ENCODE assay signal across 18 cellular contexts in genomic region chr1:174800951-174801350, GRCh38.
DNase-seq lines count a peak whose midpoint lies in the region; ATAC-seq, FAIRE-seq and TF ChIP-seq lines count a peak whose summit lies in the region.
"Had no signal": no experiment of that assay in that cellular context is flagged by ENCODE, and none has a peak within 500 bp of the region (broad histone marks: within the 10 kb centered on the region; RNA-seq: fewer than 3 reads in every experiment).

No MANE protein-coding gene starts in this region.

- TF ChIP-seq POLR2A in H1 (IDR thresholded peaks at IDR 0.05; ENCODE audit: control extremely low read depth in 1 of 2, low read depth in 2 of 2, low read length in 2 of 2) = no peak

- H4K20me1 ChIP-seq in H1 (replicated peaks in 1 of 2; ENCODE audit: control insufficient read depth in 1 of 2, insufficient read depth in 2 of 2, low read length in 2 of 2) = no peaks in the 10 kb centered on the region

- no peak for TF ChIP-seq EP300 in H1 (IDR thresholded peaks at IDR 0.05; ENCODE audit: borderline replicate concordance in 1 of 2, low read depth in 2 of 2, low read length in 2 of 2)

- H2BK5ac ChIP-seq in H1 (ENCODE audit: low read depth, low read length) = no peak overlapping the region

- no peak overlapping the region for H2BK20ac ChIP-seq in H1 (ENCODE audit: low read length)

- no peak overlapping the region for H3K4ac ChIP-seq in H1 (replicated peaks; ENCODE audit: insufficient read length, low read depth, low read length)

- H3K9me3 ChIP-seq in H1 (ENCODE audit: insufficient read depth in 2 of 2, low read depth in 1 of 2, low read length in 1 of 2) = no peaks in the 10 kb centered on the region
- H3K9me3 ChIP-seq: prostate gland had no signal

- H3K23ac ChIP-seq in H1 (ENCODE audit: insufficient read length) = no peak overlapping the region

- no peak overlapping the region for H3K18ac ChIP-seq in H1 (ENCODE audit: extremely low read depth, low read length)

- H2BK12ac ChIP-seq in H1 (ENCODE audit: low read depth, low read length) = no peak overlapping the region

- no peaks in the 10 kb centered on the region for H3K79me2 ChIP-seq in H1 (ENCODE audit: control insufficient read depth in 1 of 2, insufficient read depth in 2 of 2, low read length in 2 of 2)

- WGBS in H1 (ENCODE audit: extremely low coverage in 1 of 2, insufficient coverage in 1 of 2, insufficient read length in 1 of 2, insufficient replicate concordance in 2 of 2, low coverage in 1 of 2, low lambda C conversion rate in 2 of 2, missing lambda C conversion rate in 1 of 2), 2 experiments = 63% methylated on average over 1 of the region's 1 CpG; no CpG with 5 or more reads in 1 of the 2 experiments

- H3K36me3 Mint-ChIP-seq in activated T-helper 17 cell treated with anti-CD3 and anti-CD28 coated beads, Interleukin-2, amount 50 U/mL, for 72 hours (ENCODE audit: low read depth) = no peaks in the 10 kb centered on the region
- H3K36me3 Mint-ChIP-seq in endothelial cell (ENCODE audit: low read depth, unreplicated experiment) = no peaks in the 10 kb centered on the region
- H3K36me3 Mint-ChIP-seq: immature natural killer cell, type B pancreatic cell had no signal

- peak overlapping the region; percentile 97 to 99; a peak in 2 of 4 replicates for H3K4me2 ChIP-seq in H1 (ENCODE audit: insufficient read depth in 1 of 2, low read depth in 2 of 2, low read length in 2 of 2)

- peak overlapping the region in 1 of 4 experiments; percentile 59; a peak in 2 of 8 replicates for H3K4me3 ChIP-seq in H1 (ENCODE audit: extremely low read depth in 1 of 4, insufficient read depth in 2 of 4, low read depth in 3 of 4, low read length in 4 of 4)

- H3K9me3 Mint-ChIP-seq in activated T-helper 17 cell treated with anti-CD3 and anti-CD28 coated beads, Interleukin-2, amount 50 U/mL, for 72 hours = no peaks in the 10 kb centered on the region
- no peaks in the 10 kb centered on the region for H3K9me3 Mint-ChIP-seq in endothelial cell (ENCODE audit: unreplicated experiment)
- H3K9me3 Mint-ChIP-seq: activated T-helper 1 cell treated with anti-CD3 and anti-CD28 coated beads, Interleukin-12 subunit alpha, Interleukin-12 subunit beta, Interleukin-2, Interleukin-4 antibody, amounts not matched to agents 30 ng/mL and 10 ng/mL and 1 ng/mL, durations not matched to agents 14 hours and 24 hours and 36 hours; immature natural killer cell; type B pancreatic cell had no signal

- no peak overlapping the region for H3K4me3 Mint-ChIP-seq in activated T-helper 17 cell treated with anti-CD3 and anti-CD28 coated beads, Interleukin-2, amount 50 U/mL, for 72 hours
- H3K4me3 Mint-ChIP-seq in endothelial cell (ENCODE audit: unreplicated experiment) = no peak overlapping the region
- H3K4me3 Mint-ChIP-seq: activated T-helper 1 cell treated with anti-CD3 and anti-CD28 coated beads, Interleukin-12 subunit alpha, Interleukin-12 subunit beta, Interleukin-2, Interleukin-4 antibody, amounts not matched to agents 30 ng/mL and 10 ng/mL and 1 ng/mL, durations not matched to agents 14 hours and 24 hours and 36 hours; immature natural killer cell; T-helper 17 cell; type B pancreatic cell had no signal

- no peak overlapping the region for H2AFZ ChIP-seq in H1 (ENCODE audit: low read length)

- H2BK120ac ChIP-seq in H1 (replicated peaks; ENCODE audit: low read depth, low read length) = no peak overlapping the region

- DNase-seq in D721Med (ENCODE audit: insufficient read length, low spot score) = no peak
- peak; percentile 40 for DNase-seq in NCI-H69 (lab: John Stamatoyannopoulos, UW)
- no peak for DNase-seq in H1 (ENCODE audit: low read depth in 1 of 2, low spot score in 2 of 2)
- peak; percentile 53 for DNase-seq in pons (ENCODE audit: low spot score)
- no peak for DNase-seq in NCI-H128 (lab: John Stamatoyannopoulos, UW; ENCODE audit: unreplicated experiment)
- no peak for DNase-seq in amniotic stem cell (lab: John Stamatoyannopoulos, UW)
- no peak for DNase-seq in endothelial cell (ENCODE audit: low spot score)
- DNase-seq: AML-193; aorta; immature natural killer cell; NCI-H1105 treated with DMSO at 0.1 percent for 48 hours; NCI-H226; stimulated activated CD4-positive, alpha-beta T cell treated with anti-CD3 and anti-CD28 coated beads, Interleukin-1b, Interleukin-23, amount 100 ng/mL, for 48 hours; T-helper 17 cell had no signal

- no peak overlapping the region for H3K27ac Mint-ChIP-seq in activated T-helper 17 cell treated with anti-CD3 and anti-CD28 coated beads, Interleukin-2, amount 50 U/mL, for 72 hours
- H3K27ac Mint-ChIP-seq in endothelial cell (ENCODE audit: unreplicated experiment) = no peak overlapping the region
- H3K27ac Mint-ChIP-seq: activated T-helper 1 cell treated with anti-CD3 and anti-CD28 coated beads, Interleukin-12 subunit alpha, Interleukin-12 subunit beta, Interleukin-2, Interleukin-4 antibody, amounts not matched to agents 30 ng/mL and 10 ng/mL and 1 ng/mL, durations not matched to agents 14 hours and 24 hours and 36 hours; immature natural killer cell; T-helper 17 cell; type B pancreatic cell had no signal

- H3K27me3 ChIP-seq in H1 (replicated peaks in 1 of 4; ENCODE audit: control insufficient read depth in 3 of 4, extremely low read depth in 1 of 4, insufficient read depth in 3 of 4, low read length in 3 of 4) = no peaks in the 10 kb centered on the region

- no peak overlapping the region for H2AK5ac ChIP-seq in H1 (ENCODE audit: low read depth, low read length)

- no peak overlapping the region for H3K9ac ChIP-seq in H1 (replicated peaks in 1 of 4; ENCODE audit: extremely low read depth in 1 of 4, low read depth in 3 of 4, low read length in 3 of 4)

- CTCF ChIA-PET in H1 (lab: Charles Lee; ENCODE audit: partially characterized antibody) = interaction anchor here (1.0 to 1.9 kb wide), 2 partner anchors 26 to 30 kb away, joined by 3 to 6 read pairs; no protein-coding TSS in a partner anchor

- H3K79me1 ChIP-seq in H1 (ENCODE audit: low read depth, low read length) = no peaks in the 10 kb centered on the region

- no peak overlapping the region for H4K8ac ChIP-seq in H1 (ENCODE audit: extremely low read depth, insufficient read depth, low read length)

- H3K4me1 ChIP-seq in H1 (replicated peaks in 1 of 4; ENCODE audit: control insufficient read depth in 3 of 4, insufficient read depth in 4 of 4, low read length in 3 of 4) = peaks cover 4 to 11% (median 5%) of the 10 kb centered on the region in 4 experiments
- H3K4me1 ChIP-seq: prostate gland had no signal

- H4K91ac ChIP-seq in H1 (replicated peaks; ENCODE audit: insufficient read length, low read length) = no peak overlapping the region

- no peak overlapping the region for H3K27ac ChIP-seq in H1 (ENCODE audit: low read depth, low read length)

- FAIRE-seq in D721Med (lab: Jason Lieb, UNC) (peak; percentile 89), H1 (lab: Jason Lieb, UNC) (no peak)

- no peak for ATAC-seq in activated T-helper 17 cell treated with anti-CD3 and anti-CD28 coated beads, Interleukin-2, amount 50 U/mL, for 72 hours (replicated peaks)
- ATAC-seq: T-helper 17 cell had no signal

- H3K27me3 Mint-ChIP-seq in activated T-helper 17 cell treated with anti-CD3 and anti-CD28 coated beads, Interleukin-2, amount 50 U/mL, for 72 hours = no peaks in the 10 kb centered on the region
- peaks cover 2% of the 10 kb centered on the region for H3K27me3 Mint-ChIP-seq in endothelial cell (ENCODE audit: unreplicated experiment)
- H3K27me3 Mint-ChIP-seq: T-helper 17 cell, type B pancreatic cell had no signal

- no peak overlapping the region for H4K5ac ChIP-seq in H1 (ENCODE audit: insufficient read length, low read depth, low read length)

- no peak overlapping the region for H3K14ac ChIP-seq in H1 (ENCODE audit: insufficient read length)

- H3K4me1 Mint-ChIP-seq in activated T-helper 17 cell treated with anti-CD3 and anti-CD28 coated beads, Interleukin-2, amount 50 U/mL, for 72 hours = peaks cover 4% of the 10 kb centered on the region
- H3K4me1 Mint-ChIP-seq in endothelial cell (ENCODE audit: unreplicated experiment) = no peaks in the 10 kb centered on the region

- TF ChIP-seq CTCF in D721Med (IDR thresholded peaks at IDR 0.05; ENCODE audit: insufficient read depth, missing control alignments) (no peak), H1 (IDR thresholded peaks at IDR 0.05; ENCODE audit: control extremely low read depth in 1 of 3, insufficient read depth in 1 of 3, low read depth in 1 of 3, low read length in 3 of 3) (no peak), endothelial cell (IDR thresholded peaks at IDR 0.05; ENCODE audit: unreplicated experiment) (no peak)

- H3K23me2 ChIP-seq in H1 (ENCODE audit: low read depth, low read length) = peaks cover 12% of the 10 kb centered on the region

- H3K56ac ChIP-seq in H1 (replicated peaks; ENCODE audit: insufficient read length, low read depth, low read length) = no peak overlapping the region

- POLR2A ChIA-PET in H1 (lab: Charles Lee; ENCODE audit: partially characterized antibody) = interaction anchor here (1.1 to 2.1 kb wide), 4 partner anchors 10 to 199 kb away, joined by 3 to 13 read pairs (median 8); partner anchors contain the start of gene CACYBP

- no peak for TF ChIP-seq RAD21 in H1 (IDR thresholded peaks at IDR 0.05 in 1 of 2, conservative IDR thresholded peaks at IDR 0.05 in 1 of 2; ENCODE audit: low read depth in 2 of 2, low read length in 2 of 2)

- H2BK15ac ChIP-seq in H1 (ENCODE audit: low read length) = no peak overlapping the region

- H3K36me3 ChIP-seq in H1 (ENCODE audit: control insufficient read depth in 2 of 4, insufficient read depth in 4 of 4, low read length in 3 of 4) = no peaks in the 10 kb centered on the region
- H3K36me3 ChIP-seq: prostate gland had no signal

TF ChIP-seq in H1, 55 proteins besides CTCF, POLR2A, EP300 and RAD21 (continues in another document):
- TF ChIP-seq RNF2 (IDR thresholded peaks at IDR 0.05; ENCODE audit: borderline replicate concordance, low read depth, low read length, missing control alignments, poor library complexity, severe bottlenecking) (no peak), ASH2L (IDR thresholded peaks at IDR 0.05; ENCODE audit: low read length) (no peak), NANOG (IDR thresholded peaks at IDR 0.05; ENCODE audit: insufficient read depth, low read depth, low read length, poor library complexity, severe bottlenecking) (no peak), TAF7 (optimal IDR thresholded peaks at IDR 0.05; ENCODE audit: borderline replicate concordance, low read depth, low read length) (no peak), E2F6 (IDR thresholded peaks at IDR 0.05) (no peak), SP1 (IDR thresholded peaks at IDR 0.05; ENCODE audit: low read depth, low read length) (no peak), FOSL1 (IDR thresholded peaks at IDR 0.05; ENCODE audit: insufficient read depth, low read depth, low read length) (no peak), PHF8 (conservative IDR thresholded peaks at IDR 0.05; ENCODE audit: low read depth, low read length) (no peak), CBX8 (IDR thresholded peaks at IDR 0.05; ENCODE audit: borderline replicate concordance, low read depth, low read length) (no peak)

Comparison
In these comparisons a context has a peak if more than half of its experiments do, and no peak if none do; other contexts are left out.
1. DNase-seq: peak in NCI-H69 (single experiment) and pons (single experiment); none in D721Med (single experiment), H1 (0 of 2), NCI-H128 (single experiment), amniotic stem cell (single experiment) and endothelial cell (single experiment).